In the genomic region with DNA sequence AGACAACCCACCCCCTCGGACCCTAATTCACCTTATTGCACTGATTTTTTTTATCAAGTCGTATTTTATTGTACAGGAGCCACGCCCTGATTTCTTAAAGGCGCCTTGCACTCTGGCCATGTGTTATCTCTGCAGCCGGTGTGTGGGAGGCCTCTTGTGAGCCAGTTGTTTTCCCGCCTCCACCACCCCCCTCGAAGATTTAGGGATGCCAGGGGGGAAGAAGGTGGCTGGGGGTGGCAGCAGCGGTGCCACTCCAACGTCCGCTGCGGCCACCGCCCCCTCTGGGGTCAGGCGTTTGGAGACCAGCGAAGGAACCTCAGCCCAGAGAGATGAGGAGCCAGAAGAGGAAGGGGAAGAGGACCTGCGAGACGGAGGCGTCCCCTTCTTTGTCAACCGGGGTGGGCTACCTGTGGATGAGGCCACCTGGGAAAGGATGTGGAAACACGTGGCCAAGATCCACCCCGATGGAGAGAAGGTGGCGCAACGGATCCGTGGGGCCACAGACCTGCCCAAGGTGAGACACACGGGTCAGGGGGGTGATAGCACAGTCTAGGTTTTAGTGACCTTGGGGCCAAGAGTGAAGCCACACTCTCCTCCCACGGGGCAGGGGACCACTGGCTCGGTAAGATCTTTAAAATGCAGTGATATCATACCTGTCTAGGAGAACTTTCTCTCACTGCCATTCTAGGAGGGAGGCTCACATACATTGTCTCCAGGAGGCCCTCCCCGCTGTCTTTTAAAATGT, we compare ENCODE assay signal across 8 cellular contexts. TPM values are rescaled to one million over a fixed set of nuclear protein-coding genes. Genes with fewer than 3 reads are reported as not detected.
DNase-seq lines count a peak whose midpoint lies in the region; ATAC-seq, FAIRE-seq and TF ChIP-seq lines count a peak whose summit lies in the region.

No MANE protein-coding gene starts in this region.

- no peaks in the 10 kb centered on the region for H3K79me2 ChIP-seq in ACC112 (ENCODE audit: control insufficient read depth, insufficient read depth, low read length, unreplicated experiment)
- H3K79me2 ChIP-seq in H1 (ENCODE audit: control insufficient read depth in 1 of 2, insufficient read depth in 2 of 2, low read length in 2 of 2) = no peaks in the 10 kb centered on the region

- H4K20me1 ChIP-seq in H1 (replicated peaks in 1 of 2; ENCODE audit: control insufficient read depth in 1 of 2, insufficient read depth in 2 of 2, low read length in 2 of 2) = no peaks in the 10 kb centered on the region

- H3K23me2 ChIP-seq in H1 (ENCODE audit: low read depth, low read length) = peaks cover 16% of the 10 kb centered on the region

- no peak overlapping the region for H3K9ac ChIP-seq in H1 (replicated peaks in 1 of 4; ENCODE audit: extremely low read depth in 1 of 4, low read depth in 3 of 4, low read length in 3 of 4)

- H3K4ac ChIP-seq in H1 (replicated peaks; ENCODE audit: insufficient read length, low read depth, low read length) = no peak overlapping the region

- H3K27me3 ChIP-seq in ACC112 (ENCODE audit: insufficient read depth, low read length) (peaks cover 25% of the 10 kb centered on the region; the same call in 1 of the 2 replicates), H1 (replicated peaks in 1 of 4; ENCODE audit: control insufficient read depth in 3 of 4, extremely low read depth in 1 of 4, insufficient read depth in 3 of 4, low read length in 3 of 4) (peaks cover 24 to 52% (median 41%) of the 10 kb centered on the region in 4 experiments), muscle layer of duodenum (ENCODE audit: low read depth, low read length) (peaks cover 3% of the 10 kb centered on the region)

- no peak overlapping the region for H3K18ac ChIP-seq in H1 (ENCODE audit: extremely low read depth, low read length)

- H2BK20ac ChIP-seq in H1 (ENCODE audit: low read length) = no peak overlapping the region

- 68% methylated on average over 22 of the region's 27 CpGs; no CpG with 5 or more reads in 1 of the 2 experiments for WGBS in H1 (ENCODE audit: extremely low coverage in 1 of 2, insufficient coverage in 1 of 2, insufficient read length in 1 of 2, insufficient replicate concordance in 2 of 2, low coverage in 1 of 2, low lambda C conversion rate in 2 of 2, missing lambda C conversion rate in 1 of 2), 2 experiments

- no peak overlapping the region for H2BK120ac ChIP-seq in H1 (replicated peaks; ENCODE audit: low read depth, low read length)

- 0 out of 2 replicates have a peak overlapping the region, but pooled peaks have one; percentile 8 for H2BK15ac ChIP-seq in H1 (ENCODE audit: low read length)

- TF ChIP-seq CTCF in H1 (IDR thresholded peaks at IDR 0.05; ENCODE audit: control extremely low read depth in 1 of 3, insufficient read depth in 1 of 3, low read depth in 1 of 3, low read length in 3 of 3) = no peak

- no peak for FAIRE-seq in H1 (lab: Jason Lieb, UNC)

- no peak overlapping the region for H4K91ac ChIP-seq in H1 (replicated peaks; ENCODE audit: insufficient read length, low read length)

- H4K5ac ChIP-seq in H1 (ENCODE audit: insufficient read length, low read depth, low read length) = no peak overlapping the region

- H3K4me3 ChIP-seq in ACC112 (ENCODE audit: low read depth, low read length) (peak overlapping the region; percentile 87), H1 (ENCODE audit: extremely low read depth in 1 of 4, insufficient read depth in 2 of 4, low read depth in 3 of 4, low read length in 4 of 4) (peak overlapping the region; percentile 52 to 66 (median 59)), muscle layer of duodenum (ENCODE audit: low read depth in 1 of 2, low read length in 2 of 2) (peak overlapping the region; percentile 74 to 88)

- POLR2A ChIA-PET in H1 (lab: Charles Lee; ENCODE audit: partially characterized antibody) = interaction anchor here (1.3 to 1.6 kb wide), 3 partner anchors 10 to 22 kb away, joined by 3 to 7 read pairs (median 4); no protein-coding TSS in a partner anchor

- H3K79me1 ChIP-seq in H1 (ENCODE audit: low read depth, low read length) = no peaks in the 10 kb centered on the region

- no peak overlapping the region for H2BK12ac ChIP-seq in H1 (ENCODE audit: low read depth, low read length)

- H3K4me2 ChIP-seq in H1 (ENCODE audit: insufficient read depth in 1 of 2, low read depth in 2 of 2, low read length in 2 of 2) = peak overlapping the region; percentile 82 to 98

- no peak for ATAC-seq in HG03469 (IDR thresholded peaks at IDR 0.05; ENCODE audit: unreplicated experiment)
- no peak for ATAC-seq in HG03378 (IDR thresholded peaks at IDR 0.05; ENCODE audit: unreplicated experiment)
- ATAC-seq in HG02870 (IDR thresholded peaks at IDR 0.05; ENCODE audit: unreplicated experiment) = no peak

- TF ChIP-seq RAD21 in Ishikawa (IDR thresholded peaks at IDR 0.05; ENCODE audit: low read depth) (no peak), H1 (IDR thresholded peaks at IDR 0.05 in 1 of 2, conservative IDR thresholded peaks at IDR 0.05 in 1 of 2; ENCODE audit: low read depth in 2 of 2, low read length in 2 of 2) (no peak)

- DNase-seq in H1 (ENCODE audit: low read depth in 1 of 2, low spot score in 2 of 2) (peak in 1 of 2 experiments; percentile 46), NCI-H524 (lab: John Stamatoyannopoulos, UW) (no peak)

- TF ChIP-seq EP300 in Ishikawa (IDR thresholded peaks at IDR 0.05; ENCODE audit: borderline replicate concordance) = no peak
- no peak for TF ChIP-seq EP300 in H1 (IDR thresholded peaks at IDR 0.05; ENCODE audit: borderline replicate concordance in 1 of 2, low read depth in 2 of 2, low read length in 2 of 2)

- TF ChIP-seq POLR2A in H1 (IDR thresholded peaks at IDR 0.05; ENCODE audit: control extremely low read depth in 1 of 2, low read depth in 2 of 2, low read length in 2 of 2) = no peak

- 0 out of 2 replicates have a peak overlapping the region, but pooled peaks have one; percentile 9 for H2AK5ac ChIP-seq in H1 (ENCODE audit: low read depth, low read length)

- H3K4me1 ChIP-seq in ACC112 (ENCODE audit: control insufficient read depth, insufficient read depth, low read length, unreplicated experiment) (peaks cover 10% of the 10 kb centered on the region), H1 (replicated peaks in 1 of 4; ENCODE audit: control insufficient read depth in 3 of 4, insufficient read depth in 4 of 4, low read length in 3 of 4) (peaks cover 0 to 19% (median 8%) of the 10 kb centered on the region in 4 experiments; a peak in 6 of 7 replicates), muscle layer of duodenum (ENCODE audit: control insufficient read depth in 1 of 2, insufficient read depth in 2 of 2, low read length in 2 of 2) (peaks cover 0 to 23% of the 10 kb centered on the region in 2 donors)

- no peak overlapping the region for H3K14ac ChIP-seq in H1 (ENCODE audit: insufficient read length)

- no peak overlapping the region; the same call in 1 of the 2 replicates for H4K8ac ChIP-seq in H1 (ENCODE audit: extremely low read depth, insufficient read depth, low read length)

- peak overlapping the region; percentile 99 for H2AFZ ChIP-seq in ACC112 (ENCODE audit: low read length, unreplicated experiment)
- no peak overlapping the region for H2AFZ ChIP-seq in H1 (ENCODE audit: low read length)

- H3K36me3 ChIP-seq in ACC112 (ENCODE audit: insufficient read depth, low read length) (no peaks in the 10 kb centered on the region), H1 (ENCODE audit: control insufficient read depth in 2 of 4, insufficient read depth in 4 of 4, low read length in 3 of 4) (no peaks in the 10 kb centered on the region), muscle layer of duodenum (ENCODE audit: control insufficient read depth in 1 of 2, insufficient read depth in 2 of 2, low read length in 2 of 2) (no peaks in the 10 kb centered on the region)

- CTCF ChIA-PET in H1 (lab: Charles Lee; ENCODE audit: partially characterized antibody) = interaction anchor here (7.5 to 10.1 kb wide), 2 partner anchors 20 to 54 kb away, joined by 48 to 70 read pairs; no protein-coding TSS in a partner anchor

- no peak overlapping the region for H3K23ac ChIP-seq in H1 (ENCODE audit: insufficient read length)

- no peaks in the 10 kb centered on the region for H3K9me3 ChIP-seq in H1 (ENCODE audit: insufficient read depth in 2 of 2, low read depth in 1 of 2, low read length in 1 of 2)
- no peaks in the 10 kb centered on the region for H3K9me3 ChIP-seq in muscle layer of duodenum (ENCODE audit: control insufficient read depth in 1 of 2, low read length in 2 of 2)

- H2BK5ac ChIP-seq in H1 (ENCODE audit: low read depth, low read length) = no peak overlapping the region

- H3K27ac ChIP-seq in ACC112 (ENCODE audit: low read depth, low read length) (no peak overlapping the region), H1 (ENCODE audit: low read depth, low read length) (no peak overlapping the region), muscle layer of duodenum (ENCODE audit: low read length) (no peak overlapping the region)

- H3K56ac ChIP-seq in H1 (replicated peaks; ENCODE audit: insufficient read length, low read depth, low read length) = no peak overlapping the region

TF ChIP-seq in Ishikawa, 13 proteins besides CTCF, POLR2A, EP300 and RAD21 (continues in another document):
- TF ChIP-seq TCF12 (IDR thresholded peaks at IDR 0.05; ENCODE audit: low read depth) = no peak

TF ChIP-seq in H1, 55 proteins besides CTCF, POLR2A, EP300 and RAD21 (continues in another document):
- peak; percentile 0 for TF ChIP-seq CTBP2 (IDR thresholded peaks at IDR 0.05; ENCODE audit: borderline replicate concordance, insufficient read depth, insufficient read length, low read length)

RNA-seq across cellular contexts. Expression of a gene that starts 1.5 kb away (rescaled TPM):
- 6.4 and 7.7 TPM in 2 replicates for total RNA-seq in H1 (2021; fragmentation: NEBNext Ultra II Directional; extraction: Animal tissue kit (Norgen Biotek cat#: 25700))
- 3.1 and 4.9 TPM in 2 replicates for polyA plus RNA-seq in H1 (2011; rRNA removed)
- 5.1 TPM for polyA plus RNA-seq in H1 (2011; cell fraction: cytosol; rRNA removed)
- polyA plus RNA-seq in H1 (2011; cell fraction: nucleus; rRNA removed) = 17.4 TPM
- polyA plus RNA-seq in H1 (2012, experiment 1 of 2) = 5.7 to 7.5 TPM (median 6.7 TPM) in 4 replicates
- polyA plus RNA-seq in H1 (2012, experiment 2 of 2) = 4.3 TPM
- polyA plus RNA-seq in H1 (2013, experiment 1 of 2) = 3.2 TPM
- polyA plus RNA-seq in H1 (2013, experiment 2 of 2) = 3.5 TPM
- 4.3 and 4.5 TPM in 2 replicates for polyA minus RNA-seq in H1 (2011; rRNA and poly(A)+ RNA removed)
- 2.3 TPM for polyA minus RNA-seq in H1 (2011; cell fraction: cytosol; rRNA and poly(A)+ RNA removed)
- 5.6 TPM for polyA minus RNA-seq in H1 (2011; cell fraction: nucleus; rRNA and poly(A)+ RNA removed)

RNA-seq across cellular contexts. Expression of a gene that starts 49.9 kb away (rescaled TPM):
- total RNA-seq in H1 (2021; fragmentation: NEBNext Ultra II Directional; extraction: Animal tissue kit (Norgen Biotek cat#: 25700)) = 23.1 and 26.8 TPM in 2 replicates
- polyA plus RNA-seq in H1 (2011; rRNA removed) = 27.2 and 31.6 TPM in 2 replicates
- 28.5 TPM for polyA plus RNA-seq in H1 (2011; cell fraction: cytosol; rRNA removed)
- polyA plus RNA-seq in H1 (2011; cell fraction: nucleus; rRNA removed) = 72.3 TPM
- 16.0 to 20.4 TPM (median 18.1 TPM) in 4 replicates for polyA plus RNA-seq in H1 (2012, experiment 1 of 2)
- 17.7 TPM for polyA plus RNA-seq in H1 (2012, experiment 2 of 2)
- polyA plus RNA-seq in H1 (2013, experiment 1 of 2) = 21.7 TPM
- 22.3 TPM for polyA plus RNA-seq in H1 (2013, experiment 2 of 2)
- 66.0 and 90.8 TPM in 2 replicates for polyA minus RNA-seq in H1 (2011; rRNA and poly(A)+ RNA removed)
- 18.6 TPM for polyA minus RNA-seq in H1 (2011; cell fraction: cytosol; rRNA and poly(A)+ RNA removed)
- polyA minus RNA-seq in H1 (2011; cell fraction: nucleus; rRNA and poly(A)+ RNA removed) = 44.9 TPM
